Comparison of ENCODE assay signal across 14 cellular contexts in the genomic region with DNA sequence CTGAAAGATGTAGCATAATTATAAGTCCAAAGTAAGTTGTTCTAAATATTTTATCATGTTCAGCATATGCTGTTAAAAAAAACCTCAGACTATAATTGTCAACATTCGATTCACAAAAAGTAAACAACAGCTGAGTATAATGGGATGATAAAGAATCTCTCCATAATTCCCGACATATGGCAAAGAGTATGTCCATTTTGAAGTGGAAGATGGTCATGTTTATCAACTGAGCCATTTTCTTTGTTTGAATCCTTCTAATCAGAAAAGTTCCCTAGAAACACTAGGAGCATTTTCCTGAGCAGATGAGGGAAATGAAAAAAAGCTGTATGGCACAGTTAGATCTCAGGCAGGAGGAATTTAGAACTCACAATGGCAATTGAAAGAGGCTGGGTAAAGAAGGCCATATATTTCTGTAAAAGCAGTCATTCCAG.
DNase-seq lines count a peak whose midpoint lies in the region; ATAC-seq and TF ChIP-seq lines count a peak whose summit lies in the region.
"Had no signal": no experiment of that assay in that cellular context is flagged by ENCODE, and none has a peak within 500 bp of the region (broad histone marks: within the 10 kb centered on the region; RNA-seq: fewer than 3 reads in every experiment).

No MANE protein-coding gene starts in this region.

- peaks cover 89% of the 10 kb centered on the region for H3K4me1 Mint-ChIP-seq in activated naive CD4-positive, alpha-beta T cell treated with anti-CD3 and anti-CD28 coated beads, Interleukin-2, amount 50 U/mL, for 24 hours
- peaks cover 54 to 94% of the 10 kb centered on the region in 2 donors for H3K4me1 Mint-ChIP-seq in stimulated activated naive B cell treated with anti-CD40 and anti-IgM and Interleukin-4, amounts not matched to agents 10 μg/mL and 1 μg/mL and 100 μg/mL, for 72 hours

- TSS peak; percentile 89 for BruUV-seq in PC-3 (replicated peaks; lab: Mats Ljungman, UMichigan)
- BruUV-seq in mammary epithelial cell (replicated peaks; lab: Mats Ljungman, UMichigan), result TSS peak; percentile 6

- no peaks in the 10 kb centered on the region for H3K27me3 Mint-ChIP-seq in activated naive CD4-positive, alpha-beta T cell treated with anti-CD3 and anti-CD28 coated beads, Interleukin-2, amount 50 U/mL, for 24 hours
- H3K27me3 Mint-ChIP-seq in stimulated activated naive B cell treated with anti-CD40 and anti-IgM and Interleukin-4, amounts not matched to agents 10 μg/mL and 1 μg/mL and 100 μg/mL, for 72 hours, result no peaks in the 10 kb centered on the region

- H3K79me2 ChIP-seq in PC-3 (ENCODE audit: low read length) (no peaks in the 10 kb centered on the region), mammary epithelial cell (ENCODE audit: insufficient read depth, low read length) (no peaks in the 10 kb centered on the region)

- CTCF ChIA-PET in PC-3 (lab: Charles Lee), result no interaction called here
- CTCF ChIA-PET in mammary epithelial cell (lab: Charles Lee; ENCODE audit: low non-redundant PET), result interaction anchor here (0.8 kb wide), 1 partner anchor 187 kb away, joined by 9 read pairs; no protein-coding TSS in a partner anchor

- H3K4me2 ChIP-seq in PC-3 (ENCODE audit: low read length), result peak overlapping the region; percentile 49
- H3K4me2 ChIP-seq in mammary epithelial cell (ENCODE audit: insufficient read depth, low read depth, low read length), result no peak overlapping the region

- H3K36me3 ChIP-seq in PC-3 (ENCODE audit: low read depth, low read length) (no peaks in the 10 kb centered on the region), mammary epithelial cell (ENCODE audit: insufficient read depth, low read length) (no peaks in the 10 kb centered on the region)
- H3K36me3 ChIP-seq: BE2C, ovary, thoracic aorta had no signal

- intact Hi-C loops in PC-3 (cut with micrococcal nuclease), result loop anchor here (1.0 to 10.0 kb wide), 8 partner anchors 35 to 237 kb away; no protein-coding TSS in a partner anchor
- intact Hi-C loops in mammary epithelial cell (cut with micrococcal nuclease), result loop anchor here (1.0 to 2.0 kb wide), 3 partner anchors 35 to 192 kb away; no protein-coding TSS in a partner anchor

- H4K20me1 ChIP-seq in PC-3 (ENCODE audit: low read length), result no peaks in the 10 kb centered on the region
- H4K20me1 ChIP-seq in mammary epithelial cell (ENCODE audit: insufficient read depth, low read length), result no peaks in the 10 kb centered on the region

- 60% methylated on average over 2 of the region's 2 CpGs for WGBS in mammary epithelial cell (ENCODE audit: low coverage, missing lambda C conversion rate)

- H3K4me1 ChIP-seq in PC-3 (ENCODE audit: insufficient read depth, low read length) (peaks cover 75% of the 10 kb centered on the region), mammary epithelial cell (ENCODE audit: insufficient read depth, low read length) (peaks cover 75% of the 10 kb centered on the region)
- H3K4me1 ChIP-seq: BE2C had no signal

- peak overlapping the region; percentile 99 for H3K27ac Mint-ChIP-seq in activated naive CD4-positive, alpha-beta T cell treated with anti-CD3 and anti-CD28 coated beads, Interleukin-2, amount 50 U/mL, for 24 hours
- H3K27ac Mint-ChIP-seq in stimulated activated naive B cell treated with anti-CD40 and anti-IgM and Interleukin-4, amounts not matched to agents 10 μg/mL and 1 μg/mL and 100 μg/mL, for 72 hours, result peak overlapping the region; percentile 39

- peak overlapping the region; percentile 28 for H3K4me3 Mint-ChIP-seq in activated naive CD4-positive, alpha-beta T cell treated with anti-CD3 and anti-CD28 coated beads, Interleukin-2, amount 50 U/mL, for 24 hours
- no peak overlapping the region for H3K4me3 Mint-ChIP-seq in stimulated activated naive B cell treated with anti-CD40 and anti-IgM and Interleukin-4, amounts not matched to agents 10 μg/mL and 1 μg/mL and 100 μg/mL, for 72 hours

- H3K27me3 ChIP-seq in PC-3 (ENCODE audit: low read length) (no peaks in the 10 kb centered on the region), mammary epithelial cell (ENCODE audit: insufficient read depth, low read length) (no peaks in the 10 kb centered on the region)
- H3K27me3 ChIP-seq: ovary had no signal

- H3K36me3 Mint-ChIP-seq in activated naive CD4-positive, alpha-beta T cell treated with anti-CD3 and anti-CD28 coated beads, Interleukin-2, amount 50 U/mL, for 24 hours, result peaks cover 10% of the 10 kb centered on the region
- peaks cover 4 to 26% of the 10 kb centered on the region in 2 donors for H3K36me3 Mint-ChIP-seq in stimulated activated naive B cell treated with anti-CD40 and anti-IgM and Interleukin-4, amounts not matched to agents 10 μg/mL and 1 μg/mL and 100 μg/mL, for 72 hours

- DNase-seq in activated naive CD4-positive, alpha-beta T cell (lab: John Stamatoyannopoulos, UW), result no peak
- DNase-seq in PC-3 (peak; percentile 47), mammary epithelial cell (peak; percentile 5), T-helper 2 cell (no peak), LoVo (ENCODE audit: low spot score) (no peak)
- no peak for DNase-seq in stimulated activated naive B cell treated with anti-CD40 and anti-IgM and Interleukin-4, amounts not matched to agents 10 μg/mL and 1 μg/mL and 100 μg/mL, for 72 hours
- DNase-seq in stimulated activated CD4-positive, alpha-beta T cell treated with anti-CD3 and anti-CD28 coated beads, Interleukin-4, amount 100 ng/mL, for 4 hours, result no peak
- DNase-seq: BE2C, DMS79 treated with DMSO at 0.1 percent for 48 hours, midbrain, NCI-H1930, ovary had no signal

- H2AFZ ChIP-seq in PC-3 (ENCODE audit: low read length) (no peak overlapping the region), mammary epithelial cell (ENCODE audit: low read depth, low read length) (no peak overlapping the region)

- no peaks in the 10 kb centered on the region for H3F3A ChIP-seq in PC-3 (ENCODE audit: low read length, unreplicated experiment)

- H3K27ac ChIP-seq in PC-3 (ENCODE audit: low read length) (peak overlapping the region; percentile 97), mammary epithelial cell (ENCODE audit: insufficient read depth, low read depth, low read length) (peak overlapping the region; percentile 99)
- H3K27ac ChIP-seq: ovary, thoracic aorta had no signal

- dilution Hi-C loops in mammary epithelial cell (cut with HindIII; ENCODE audit: low sequenced_read_pairs), result no loop called here

- no peaks in the 10 kb centered on the region for H3K9me2 ChIP-seq in PC-3 (replicated peaks; ENCODE audit: low read length)

- no peaks in the 10 kb centered on the region for H3K9me3 ChIP-seq in PC-3 (ENCODE audit: low read length)
- H3K9me3 ChIP-seq in mammary epithelial cell (replicated peaks; ENCODE audit: insufficient read depth, low read length), result peaks cover 7% of the 10 kb centered on the region
- H3K9me3 ChIP-seq: BE2C, ovary, thoracic aorta had no signal

- H3K9ac ChIP-seq in PC-3 (ENCODE audit: low read length) (peak overlapping the region; percentile 49), mammary epithelial cell (ENCODE audit: insufficient read depth, low read length) (peak overlapping the region; percentile 62)

- H3K4me3 ChIP-seq in PC-3 (ENCODE audit: low read length) (no peak overlapping the region), mammary epithelial cell (replicated peaks in 1 of 3; ENCODE audit: insufficient read depth in 1 of 3, low read depth in 2 of 3, low read length in 3 of 3) (no peak overlapping the region)
- H3K4me3 ChIP-seq: ovary, thoracic aorta had no signal

- ATAC-seq in PC-3, result peak; percentile 4; the same call in 1 of the 2 replicates
- no peak for ATAC-seq in stimulated activated naive B cell treated with anti-CD40 and anti-IgM and Interleukin-4, amounts not matched to agents 10 μg/mL and 1 μg/mL and 100 μg/mL, for 72 hours (replicated peaks)

- no peak for TF ChIP-seq CTCF in PC-3 (conservative IDR thresholded peaks at IDR 0.05; ENCODE audit: low read depth, low read length)
- no peak for TF ChIP-seq CTCF in mammary epithelial cell (conservative IDR thresholded peaks at IDR 0.05 in 1 of 2, IDR thresholded peaks at IDR 0.05 in 1 of 2; ENCODE audit: extremely low read depth in 1 of 2, insufficient read depth in 1 of 2, low read depth in 1 of 2, low read length in 2 of 2)

- in situ Hi-C loops in mammary epithelial cell (cut with MboI; ENCODE audit: low sequenced_read_pairs in 2 of 2), result no loop called here

- H3K9me3 Mint-ChIP-seq in activated naive CD4-positive, alpha-beta T cell treated with anti-CD3 and anti-CD28 coated beads, Interleukin-2, amount 50 U/mL, for 24 hours, result peaks cover 6% of the 10 kb centered on the region
- H3K9me3 Mint-ChIP-seq in stimulated activated naive B cell treated with anti-CD40 and anti-IgM and Interleukin-4, amounts not matched to agents 10 μg/mL and 1 μg/mL and 100 μg/mL, for 72 hours, result peaks cover 4 to 11% of the 10 kb centered on the region in 2 donors

- POLR2A ChIA-PET in PC-3 (lab: Charles Lee; ENCODE audit: unreplicated experiment), result no interaction called here

Comparison
In these comparisons a context has a peak if more than half of its experiments do, and no peak if none do; other contexts are left out.
1. DNase-seq: peak in PC-3 (single experiment) and mammary epithelial cell (single experiment); none in activated naive CD4-positive, alpha-beta T cell (0 of 4), stimulated activated naive B cell treated with anti-CD40 and anti-IgM and Interleukin-4, amounts not matched to agents 10 μg/mL and 1 μg/mL and 100 μg/mL, for 72 hours (single experiment), stimulated activated CD4-positive, alpha-beta T cell treated with anti-CD3 and anti-CD28 coated beads, Interleukin-4, amount 100 ng/mL, for 4 hours (0 of 2), T-helper 2 cell (0 of 5) and LoVo (single experiment).